ENCODE assay signal across 8 cellular contexts in the genomic region with DNA sequence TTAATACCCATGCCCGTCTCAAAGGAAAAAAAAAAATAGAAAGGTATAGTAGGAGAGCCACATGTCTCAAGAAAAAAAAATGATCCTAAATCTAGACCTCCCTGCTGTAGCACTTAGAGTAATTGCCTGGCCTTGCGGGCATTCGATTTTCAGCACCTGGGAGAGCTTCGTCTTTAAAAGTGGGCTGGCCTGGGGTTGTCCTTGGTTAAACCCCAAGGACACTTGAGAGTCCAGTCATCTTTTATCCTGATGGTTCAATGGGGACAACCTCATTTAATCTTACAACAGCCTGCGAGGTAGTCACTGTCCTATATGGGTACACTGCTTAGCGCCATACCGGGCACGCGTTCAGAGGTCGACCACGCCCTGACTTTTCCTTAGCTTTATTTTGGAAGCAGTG.
DNase-seq lines count a peak whose midpoint lies in the region; ATAC-seq, FAIRE-seq and TF ChIP-seq lines count a peak whose summit lies in the region.

No MANE protein-coding gene starts in this region.

- H3K36me3 Mint-ChIP-seq in type B pancreatic cell, result no peaks in the 10 kb centered on the region

- H3K9me3 Mint-ChIP-seq in type B pancreatic cell, result no peaks in the 10 kb centered on the region

- H3K27ac Mint-ChIP-seq in type B pancreatic cell, result no peak overlapping the region

- H3K27ac ChIP-seq in AG04450 (ENCODE audit: low read depth, low read length) (no peak overlapping the region), kidney (ENCODE audit: low read depth in 2 of 2, low read length in 2 of 2) (no peak overlapping the region)

- H3K4me3 ChIP-seq in AG04450 (ENCODE audit: low read depth, low read length) (peak overlapping the region; percentile 50), kidney (ENCODE audit: low read length in 2 of 2) (peak overlapping the region; percentile 52 to 63)

- peak overlapping the region; percentile 78 for H3K4me3 Mint-ChIP-seq in type B pancreatic cell

- H3K36me3 ChIP-seq in kidney (ENCODE audit: control insufficient read depth in 1 of 2, insufficient read depth in 2 of 2, low read length in 2 of 2), result no peaks in the 10 kb centered on the region

- no peak overlapping the region for H3K9ac ChIP-seq in kidney (ENCODE audit: low read length in 2 of 2)

- POLR2A ChIA-PET in AG04450 (lab: Yijun Ruan, JAX), result no interaction called here

- intact Hi-C loops in kidney (cut with DNase I), result no loop called here

- no peak for TF ChIP-seq CTCF in AG04450 (IDR thresholded peaks at IDR 0.05; ENCODE audit: low read depth, low read length)
- TF ChIP-seq CTCF in kidney (IDR thresholded peaks at IDR 0.05; ENCODE audit: borderline replicate concordance, extremely low read depth, insufficient read depth), result no peak
- no peak for TF ChIP-seq CTCF in type B pancreatic cell (conservative IDR thresholded peaks at IDR 0.05)
- TF ChIP-seq CTCF in GM20000 (IDR thresholded peaks at IDR 0.05; ENCODE audit: extremely low read depth, missing control alignments), result no peak

- FAIRE-seq in kidney (lab: Jason Lieb, UNC), result no peak

- H3K27me3 Mint-ChIP-seq in type B pancreatic cell, result peaks cover 72% of the 10 kb centered on the region

- CTCF ChIA-PET in AG04450 (lab: Charles Lee), result interaction anchor here (0.5 to 13.4 kb wide), 10 partner anchors 9 to 1107 kb away, joined by 3 to 142 read pairs (median 4); no protein-coding TSS in a partner anchor

- H3K9me3 ChIP-seq in AG04450 (ENCODE audit: control insufficient read depth, insufficient read depth, low read length) (no peaks in the 10 kb centered on the region), kidney (ENCODE audit: control insufficient read depth in 1 of 2, low read length in 2 of 2) (no peaks in the 10 kb centered on the region)

- H3K4me1 ChIP-seq in kidney (ENCODE audit: control insufficient read depth in 1 of 2, insufficient read depth in 1 of 2, low read depth in 1 of 2, low read length in 2 of 2), result peaks cover 0 to 5% of the 10 kb centered on the region in 2 donors

- DNase-seq in AG04450 (ENCODE audit: low read depth, low spot score), result no peak
- peak; percentile 17 for DNase-seq in amniotic epithelial cell (ENCODE audit: low read depth)
- no peak for DNase-seq in kidney
- no peak for DNase-seq in type B pancreatic cell (ENCODE audit: extremely low spot score, unreplicated experiment)
- DNase-seq in GM20000 (ENCODE audit: low spot score), result no peak
- DNase-seq in NCI-H226, result no peak
- no peak for DNase-seq in dedifferentiated amniotic fluid mesenchymal stem cell (ENCODE audit: extremely low spot score)

- ATAC-seq in GM21737 (IDR thresholded peaks at IDR 0.05; ENCODE audit: unreplicated experiment), result peak; percentile 3

- H3K4me1 Mint-ChIP-seq in type B pancreatic cell (ENCODE audit: unreplicated experiment), result peaks cover 24% of the 10 kb centered on the region

- H3K27me3 ChIP-seq in AG04450 (ENCODE audit: control insufficient read depth, insufficient read depth, low read length), result no peaks in the 10 kb centered on the region
